18 cellular contexts compared by ENCODE assay signal in genomic region chr4:138639018-138639876, GRCh38.
A peak's percentile ranks its signal among the peaks of the same experiment; 100 is the strongest.
DNase-seq lines count a peak whose midpoint lies in the region; ATAC-seq and TF ChIP-seq lines count a peak whose summit lies in the region.
"Had no signal": no experiment of that assay in that cellular context is flagged by ENCODE, and none has a peak within 500 bp of the region (broad histone marks: within the 10 kb centered on the region; RNA-seq: fewer than 3 reads in every experiment).

No MANE protein-coding gene starts in this region.

- H3K27me3 ChIP-seq in GM23248 (replicated peaks; ENCODE audit: insufficient read depth) = no peaks in the 10 kb centered on the region
- H3K27me3 ChIP-seq: vagina had no signal

- no peak overlapping the region for H3K27ac ChIP-seq in GM23248
- H3K27ac ChIP-seq: vagina had no signal

- no peaks in the 10 kb centered on the region for H3K9me3 ChIP-seq in GM23248 (ENCODE audit: low read depth)
- H3K9me3 ChIP-seq: vagina had no signal

- no peaks in the 10 kb centered on the region for H4K20me1 ChIP-seq in GM23248 (ENCODE audit: insufficient read depth)

- H3K36me3 ChIP-seq in GM23248 (ENCODE audit: low read depth) = no peaks in the 10 kb centered on the region
- H3K36me3 ChIP-seq: vagina had no signal

- peaks cover 24% of the 10 kb centered on the region for H3F3A ChIP-seq in GM23248 (ENCODE audit: insufficient read depth)

- H2AFZ ChIP-seq in GM23248 = no peak overlapping the region

- no peaks in the 10 kb centered on the region for H3K9me2 ChIP-seq in GM23248 (ENCODE audit: insufficient read depth)

- no peak overlapping the region for H3K4me3 ChIP-seq in GM23248
- no peak overlapping the region for H3K4me3 ChIP-seq in choroid plexus epithelial cell (ENCODE audit: low read depth, low read length)
- H3K4me3 ChIP-seq: vagina had no signal

- 93% methylated on average over 2 of the region's 2 CpGs for WGBS in GM23248 (ENCODE audit: low coverage in 1 of 2, low lambda C conversion rate in 2 of 2, missing lambda C conversion rate in 2 of 2), 2 experiments

- ATAC-seq in HG03378 (IDR thresholded peaks at IDR 0.05; ENCODE audit: unreplicated experiment) = no peak
- ATAC-seq in HG02763 (IDR thresholded peaks at IDR 0.05; ENCODE audit: unreplicated experiment) = no peak
- ATAC-seq: left cardiac atrium had no signal

- peak overlapping the region; percentile 15 for H3K4me2 ChIP-seq in GM23248 (ENCODE audit: unreplicated experiment)

- DNase-seq in GM23248 (peak; percentile 72), NCI-H69 (lab: John Stamatoyannopoulos, UW) (peak; percentile 34), choroid plexus epithelial cell (ENCODE audit: low read depth) (peak; percentile 13), lung microvascular endothelial cell (ENCODE audit: low read depth in 2 of 2) (peak; percentile 4 to 8)
- DNase-seq in activated T-cell treated with anti-CD3 and anti-CD28 coated beads, Interleukin-2, amount 50 U/mL, for 1 hour = no peak
- DNase-seq: activated naive CD8-positive, alpha-beta T cell treated with anti-CD3 and anti-CD28 coated beads for 36 hours; central memory CD4-positive, alpha-beta T cell; effector memory CD4-positive, alpha-beta T cell; left cardiac atrium; midbrain; NCI-H2081; NCI-H526; nephron progenitor cell; small intestine; stimulated activated CD4-positive, alpha-beta T cell treated with anti-CD3 and anti-CD28 coated beads, Interleukin-4, amount 100 ng/mL, for 1 hour had no signal

- in situ Hi-C loops in GM23248 (cut with MboI) = no loop called here

- H3K9ac ChIP-seq in GM23248 = no peak overlapping the region

- no peaks in the 10 kb centered on the region for H3K79me2 ChIP-seq in GM23248 (ENCODE audit: insufficient read depth)

- TF ChIP-seq CTCF in choroid plexus epithelial cell (conservative IDR thresholded peaks at IDR 0.05; ENCODE audit: low read depth, low read length) = no peak

- H3K4me1 ChIP-seq in GM23248 (ENCODE audit: insufficient read depth) = peaks cover 21% of the 10 kb centered on the region
- H3K4me1 ChIP-seq: vagina had no signal
